ENCODE assay signal across 15 cellular contexts in genomic region chr19:9528757-9529336, GRCh38. TPM values are rescaled to one million over a fixed set of nuclear protein-coding genes. Genes with fewer than 3 reads are reported as not detected.
A peak's percentile ranks its signal among the peaks of the same experiment; 100 is the strongest.
DNase-seq lines count a peak whose midpoint lies in the region; ATAC-seq and TF ChIP-seq lines count a peak whose summit lies in the region.
"Had no signal": no experiment of that assay in that cellular context is flagged by ENCODE, and none has a peak within 500 bp of the region (broad histone marks: within the 10 kb centered on the region; RNA-seq: fewer than 3 reads in every experiment).

No MANE protein-coding gene starts in this region.

- H3K9me3 ChIP-seq in endodermal cell (ENCODE audit: control insufficient read depth, low read length), result peaks cover 98% of the 10 kb centered on the region
- peaks cover 71 to 89% of the 10 kb centered on the region in 2 donors for H3K9me3 ChIP-seq in muscle layer of duodenum (ENCODE audit: control insufficient read depth in 1 of 2, low read length in 2 of 2)

- H3K27ac Mint-ChIP-seq in endodermal cell, result no peak overlapping the region
- no peak overlapping the region for H3K27ac Mint-ChIP-seq in activated naive CD4-positive, alpha-beta T cell treated with anti-CD3 and anti-CD28 coated beads, Interleukin-2, amount 50 U/mL, for 72 hours

- no peaks in the 10 kb centered on the region for H3K4me1 ChIP-seq in endodermal cell (ENCODE audit: control insufficient read depth, insufficient read depth, low read length)
- no peaks in the 10 kb centered on the region for H3K4me1 ChIP-seq in muscle layer of duodenum (ENCODE audit: control insufficient read depth in 1 of 2, insufficient read depth in 2 of 2, low read length in 2 of 2)
- H3K4me1 ChIP-seq: psoas muscle had no signal

- WGBS in endodermal cell (ENCODE audit: insufficient coverage in 1 of 2, insufficient read length in 1 of 2), 2 experiments, result 93 to 100% methylated on average over 1 to 4 of the region's 5 CpGs

- H3K27me3 ChIP-seq in endodermal cell (ENCODE audit: control insufficient read depth, insufficient read depth, low read length, poor library complexity, severe bottlenecking) (no peaks in the 10 kb centered on the region), muscle layer of duodenum (ENCODE audit: low read depth, low read length) (no peaks in the 10 kb centered on the region)
- H3K27me3 ChIP-seq: cardiac muscle cell had no signal

- no peaks in the 10 kb centered on the region for H3K27me3 Mint-ChIP-seq in endodermal cell (ENCODE audit: insufficient read depth)

- DNase-seq in EH (ENCODE audit: low read depth) (peak; percentile 16), MV-4-11 (lab: John Stamatoyannopoulos, UW) (peak; percentile 45), endodermal cell (no peak), retina (no peak), germinal center (ENCODE audit: low spot score) (no peak)
- no peak for DNase-seq in activated naive CD4-positive, alpha-beta T cell treated with anti-CD3 and anti-CD28 coated beads, Interleukin-2, amount 50 U/mL, for 72 hours (ENCODE audit: low spot score in 2 of 2)
- DNase-seq: activated effector memory CD4-positive, alpha-beta T cell treated with anti-CD3 and anti-CD28 coated beads, Interleukin-2, amount 50 U/mL, for 16 hours; C1 segment of cervical spinal cord; psoas muscle; stimulated activated naive CD8-positive, alpha-beta T cell treated with anti-CD3 and anti-CD28 coated beads, Interleukin-15, Interleukin-2, amounts not matched to agents 100 U/mL and 50 U/mL, for 24 hours had no signal

- H3K9me3 Mint-ChIP-seq in endodermal cell, result peaks cover 98% of the 10 kb centered on the region
- H3K9me3 Mint-ChIP-seq in activated naive CD4-positive, alpha-beta T cell treated with anti-CD3 and anti-CD28 coated beads, Interleukin-2, amount 50 U/mL, for 72 hours, result peaks cover 45 to 65% of the 10 kb centered on the region in 2 donors

- no peaks in the 10 kb centered on the region for H3K4me1 Mint-ChIP-seq in endodermal cell

- no peak for TF ChIP-seq CTCF in endodermal cell (conservative IDR thresholded peaks at IDR 0.05)

- H3K4me3 ChIP-seq in endodermal cell (ENCODE audit: low read length) (peak overlapping the region; percentile 70), muscle layer of duodenum (ENCODE audit: low read depth in 1 of 2, low read length in 2 of 2) (peak overlapping the region; percentile 40 to 57)
- H3K4me3 ChIP-seq: cardiac muscle cell, psoas muscle had no signal

- H3K27ac ChIP-seq in endodermal cell (ENCODE audit: low read depth, low read length) (no peak overlapping the region), muscle layer of duodenum (ENCODE audit: low read length) (no peak overlapping the region)
- H3K27ac ChIP-seq: cardiac muscle cell, psoas muscle, RWPE1 had no signal

- no peak for ATAC-seq in activated naive CD4-positive, alpha-beta T cell treated with anti-CD3 and anti-CD28 coated beads, Interleukin-2, amount 50 U/mL, for 72 hours
- no peak for ATAC-seq in GM21526 (IDR thresholded peaks at IDR 0.05; ENCODE audit: low FRiP score, unreplicated experiment)
- ATAC-seq: psoas muscle; stimulated activated naive CD8-positive, alpha-beta T cell treated with anti-CD3 and anti-CD28 coated beads, Interleukin-15, Interleukin-2, amounts not matched to agents 100 U/mL and 50 U/mL, for 24 hours had no signal

- peaks cover 88% of the 10 kb centered on the region for H3K36me3 ChIP-seq in endodermal cell (ENCODE audit: control insufficient read depth, insufficient read depth, low read length)
- H3K36me3 ChIP-seq in muscle layer of duodenum (ENCODE audit: control insufficient read depth in 1 of 2, insufficient read depth in 2 of 2, low read length in 2 of 2), result peaks cover 69 to 91% of the 10 kb centered on the region in 2 donors

- H3K4me3 Mint-ChIP-seq in endodermal cell, result no peak overlapping the region

- peaks cover 90% of the 10 kb centered on the region for H3K36me3 Mint-ChIP-seq in endodermal cell (ENCODE audit: low read depth)
- peaks cover 89 to 94% of the 10 kb centered on the region in 2 donors for H3K36me3 Mint-ChIP-seq in activated naive CD4-positive, alpha-beta T cell treated with anti-CD3 and anti-CD28 coated beads, Interleukin-2, amount 50 U/mL, for 72 hours

- H3K9ac ChIP-seq in endodermal cell (ENCODE audit: extremely low read depth, low read length, poor library complexity, severe bottlenecking), result no peak overlapping the region

RNA-seq across cellular contexts. Expression of gene ZNF426, which starts 9.6 kb away (rescaled TPM):
- total RNA-seq in endodermal cell, result 10 to 100 TPM; 26.0 to 30.0 TPM
- polyA plus RNA-seq in endodermal cell (2013, experiment 1 of 2), result 11.7 TPM
- 11.6 TPM for polyA plus RNA-seq in endodermal cell (2013, experiment 2 of 2)
- 10 to 100 TPM; 10.9 to 11.7 TPM for total RNA-seq in activated naive CD4-positive, alpha-beta T cell treated with anti-CD3 and anti-CD28 coated beads, Interleukin-2, amount 50 U/mL, for 72 hours

RNA-seq across cellular contexts. Expression of gene ZNF560, which starts 30.4 kb away (rescaled TPM):
- not detected for total RNA-seq in endodermal cell
- 0.11 TPM for polyA plus RNA-seq in endodermal cell (2013, experiment 1 of 2)
- polyA plus RNA-seq in endodermal cell (2013, experiment 2 of 2), result 0.21 TPM
- total RNA-seq in activated naive CD4-positive, alpha-beta T cell treated with anti-CD3 and anti-CD28 coated beads, Interleukin-2, amount 50 U/mL, for 72 hours, result under 1 TPM in 1 of 2 donors, not detected in 1; 0.27 TPM
- total RNA-seq: NCI-H460 had no signal

RNA-seq across cellular contexts. Expression of gene ZNF121, which starts 55.5 kb away (rescaled TPM):
- 100 to 1,000 TPM; 100 to 168 TPM for total RNA-seq in endodermal cell
- polyA plus RNA-seq in endodermal cell (2013, experiment 1 of 2), result 46.3 TPM
- 47.2 TPM for polyA plus RNA-seq in endodermal cell (2013, experiment 2 of 2)
- 10 to 100 TPM; 68.6 to 87.1 TPM for total RNA-seq in activated naive CD4-positive, alpha-beta T cell treated with anti-CD3 and anti-CD28 coated beads, Interleukin-2, amount 50 U/mL, for 72 hours

Comparison
In these comparisons a context has a peak if more than half of its experiments do, and no peak if none do; other contexts are left out.
1. DNase-seq: peak in EH (single experiment) and MV-4-11 (single experiment); none in endodermal cell (single experiment), retina (single experiment), germinal center (single experiment) and activated naive CD4-positive, alpha-beta T cell treated with anti-CD3 and anti-CD28 coated beads, Interleukin-2, amount 50 U/mL, for 72 hours (0 of 2).